Comparison of ENCODE assay signal across 7 cellular contexts in genomic region chr14:36078080-36078479, GRCh38.
"Had no signal": no experiment of that assay in that cellular context is flagged by ENCODE, and none has a peak within 500 bp of the region (broad histone marks: within the 10 kb centered on the region; RNA-seq: fewer than 3 reads in every experiment).

No MANE protein-coding gene starts in this region.

- H3K4me2 ChIP-seq: KMS-11 had no signal

- H3K9ac ChIP-seq: KMS-11 had no signal

- ATAC-seq: K562 had no signal

- DNase-seq: IMR-90, KBM-7, KG1 had no signal

- H3K4me3 ChIP-seq: K562 had no signal

- FAIRE-seq: HTR-8/SVneo, K562 had no signal

- H3K27ac ChIP-seq: HL-60, KMS-11 had no signal
